Comparison of ENCODE assay signal across 23 cellular contexts in genomic region chr5:79172269-79172668, GRCh38.
DNase-seq lines count a peak whose midpoint lies in the region; ATAC-seq and TF ChIP-seq lines count a peak whose summit lies in the region.
"Had no signal": no experiment of that assay in that cellular context is flagged by ENCODE, and none has a peak within 500 bp of the region (broad histone marks: within the 10 kb centered on the region; RNA-seq: fewer than 3 reads in every experiment).

No MANE protein-coding gene starts in this region.

- CTCF ChIA-PET in WTC11 (lab: Charles Lee) = interaction anchor here (0.8 to 0.9 kb wide), 2 partner anchors 39 to 273 kb away, joined by 3 to 4 read pairs; no protein-coding TSS in a partner anchor

- H3K27ac ChIP-seq in esophagus muscularis mucosa (replicated peaks in 1 of 4) (peak overlapping the region; percentile 51 to 71 (median 57)), parathyroid adenoma (no peak overlapping the region)
- H3K27ac ChIP-seq: HL-60, SJCRH30 had no signal

- H3K9me3 ChIP-seq in esophagus muscularis mucosa (no peaks in the 10 kb centered on the region), parathyroid adenoma (ENCODE audit: control insufficient read depth, low read length) (no peaks in the 10 kb centered on the region)
- H3K9me3 ChIP-seq: Caco-2, SJCRH30 had no signal

- H3K4me3 Mint-ChIP-seq in WTC11 = no peak overlapping the region

- H3K4me3 ChIP-seq in esophagus muscularis mucosa (no peak overlapping the region), parathyroid adenoma (ENCODE audit: low read depth, low read length) (no peak overlapping the region)
- H3K4me3 ChIP-seq: K562, SJCRH30 had no signal

- H3K27me3 Mint-ChIP-seq in WTC11 (ENCODE audit: low read depth) = no peaks in the 10 kb centered on the region; the same call in 1 of the 2 replicates

- TF ChIP-seq CTCF in WTC11 (IDR thresholded peaks at IDR 0.05) = no peak
- TF ChIP-seq CTCF in esophagus muscularis mucosa (IDR thresholded peaks at IDR 0.05) = no peak
- TF ChIP-seq CTCF in parathyroid adenoma (IDR thresholded peaks at IDR 0.05) = no peak

- no peaks in the 10 kb centered on the region for H3K79me2 ChIP-seq in parathyroid adenoma

- no peaks in the 10 kb centered on the region for H3K27me3 ChIP-seq in esophagus muscularis mucosa
- no peaks in the 10 kb centered on the region for H3K27me3 ChIP-seq in parathyroid adenoma (ENCODE audit: control insufficient read depth, insufficient read depth, low read length)
- H3K27me3 ChIP-seq: SJCRH30 had no signal

- H3K36me3 ChIP-seq in esophagus muscularis mucosa = no peaks in the 10 kb centered on the region
- H3K36me3 ChIP-seq in parathyroid adenoma (ENCODE audit: control insufficient read depth, insufficient read depth, low read length) = no peaks in the 10 kb centered on the region
- H3K36me3 ChIP-seq: SJCRH30 had no signal

- peak; percentile 67 for ATAC-seq in WTC11
- ATAC-seq: K562, PC-3 had no signal

- POLR2A ChIA-PET in WTC11 (lab: Charles Lee) = no interaction called here

- intact Hi-C loops in esophagus muscularis mucosa (cut with DNase I) = no loop called here

- H3K27ac Mint-ChIP-seq in WTC11 = no peak overlapping the region

- H3K4me1 Mint-ChIP-seq in WTC11 = peaks cover 32% of the 10 kb centered on the region

- no peak for TF ChIP-seq POLR2A in esophagus muscularis mucosa (IDR thresholded peaks at IDR 0.05; ENCODE audit: low read depth)

- H3K4me1 ChIP-seq in esophagus muscularis mucosa (peaks cover 0 to 36% (median 27%) of the 10 kb centered on the region in 4 donors), parathyroid adenoma (no peaks in the 10 kb centered on the region)
- H3K4me1 ChIP-seq: SJCRH30 had no signal

- no peak overlapping the region for H3K4me2 ChIP-seq in parathyroid adenoma (ENCODE audit: low read length)

- H3K36me3 Mint-ChIP-seq in WTC11 = no peaks in the 10 kb centered on the region

- H3K9ac ChIP-seq in parathyroid adenoma = no peak overlapping the region

- 88% methylated on average over 1 of the region's 1 CpG for WGBS in esophagus muscularis mucosa

- no peaks in the 10 kb centered on the region for H3K9me3 Mint-ChIP-seq in WTC11

- H2AFZ ChIP-seq in parathyroid adenoma = peak overlapping the region; percentile 49

- DNase-seq in EH (ENCODE audit: low read depth) (peak; percentile 14), WTC11 (ENCODE audit: low spot score) (no peak), esophagus muscularis mucosa (ENCODE audit: extremely low spot score) (no peak), hypothalamus (lab: John Stamatoyannopoulos, UW) (no peak), AG08396 (ENCODE audit: low spot score) (no peak), dermis blood vessel endothelial cell (no peak), NCI-H446 (lab: John Stamatoyannopoulos, UW) (no peak)
- DNase-seq: AML-193, Caco-2, DMS153, EL, H7, MV-4-11, NCI-H1417, NCI-H1930, NCI-H2171, NCI-H510A, NCI-H82, PC-3, SJCRH30 had no signal

- no peak for TF ChIP-seq EP300 in esophagus muscularis mucosa (IDR thresholded peaks at IDR 0.05)

TF ChIP-seq in WTC11, 78 proteins besides CTCF, POLR2A, EP300 and RAD21:
- no peak for TF ChIP-seq AR (CRISPR knock-in tag; IDR thresholded peaks at IDR 0.05)
- no peak for TF ChIP-seq TEAD1 (CRISPR knock-in tag; IDR thresholded peaks at IDR 0.05)
- no peak for TF ChIP-seq ETV6 (CRISPR knock-in tag; IDR thresholded peaks at IDR 0.05)
- TF ChIP-seq CDX4 (CRISPR knock-in tag; IDR thresholded peaks at IDR 0.05; ENCODE audit: borderline replicate concordance) = no peak
- no peak for TF ChIP-seq ZNF317 (CRISPR knock-in tag; IDR thresholded peaks at IDR 0.05; ENCODE audit: borderline replicate concordance, low read depth)
- TF ChIP-seq ZNF232 (CRISPR knock-in tag; IDR thresholded peaks at IDR 0.05) = no peak
- TF ChIP-seq ZNF532 (CRISPR knock-in tag; IDR thresholded peaks at IDR 0.05; ENCODE audit: borderline replicate concordance) = no peak
- no peak for TF ChIP-seq ZNF671 (CRISPR knock-in tag; IDR thresholded peaks at IDR 0.05)
- TF ChIP-seq USF2 (CRISPR knock-in tag; IDR thresholded peaks at IDR 0.05) = no peak
- TF ChIP-seq CBFB (CRISPR knock-in tag; IDR thresholded peaks at IDR 0.05; ENCODE audit: low read depth) = no peak
- no peak for TF ChIP-seq KAT7 (CRISPR knock-in tag; IDR thresholded peaks at IDR 0.05; ENCODE audit: borderline replicate concordance)
- no peak for TF ChIP-seq ZBTB21 (CRISPR knock-in tag; IDR thresholded peaks at IDR 0.05; ENCODE audit: borderline replicate concordance)
TF ChIP-seq in WTC11: peak in this region for 0.
